Comparison of ENCODE assay signal across 9 cellular contexts in the genomic region with DNA sequence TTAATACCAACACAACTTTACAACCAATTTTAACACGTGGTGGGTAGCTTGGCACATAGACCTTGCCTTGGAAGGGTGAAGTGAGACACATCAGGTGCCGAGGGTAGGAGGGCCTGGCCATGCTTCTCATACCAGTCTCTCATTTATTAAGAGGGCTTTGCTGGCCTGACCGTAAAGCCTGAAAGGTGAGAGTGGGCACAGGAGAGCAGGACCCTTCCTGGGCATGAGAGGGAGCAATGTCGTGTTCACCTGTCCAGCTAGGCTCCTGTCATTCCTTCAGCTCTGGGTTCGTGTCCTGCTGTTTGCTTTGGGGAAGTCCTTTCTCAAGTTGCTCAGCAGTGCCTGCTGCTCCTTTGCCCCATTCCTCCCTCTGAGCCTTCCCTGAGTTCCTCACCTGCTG.
"Had no signal": no experiment of that assay in that cellular context is flagged by ENCODE, and none has a peak within 500 bp of the region (broad histone marks: within the 10 kb centered on the region; RNA-seq: fewer than 3 reads in every experiment).

No MANE protein-coding gene starts in this region.

- H3K36me3 Mint-ChIP-seq: IgD-negative memory B cell had no signal

- H3K27ac Mint-ChIP-seq: HFFc6 had no signal

- H3K4me1 ChIP-seq: HAP-1 had no signal

- H3K9me3 ChIP-seq: HAP-1 had no signal

- H3K27ac ChIP-seq: GM23248, HL-60 had no signal

- DNase-seq: GM23248, GOT3, H7, HFFc6 had no signal

- ATAC-seq: HCT116, HepG2 had no signal

- H3K4me3 ChIP-seq: GM23248, HAP-1 had no signal

- H3K36me3 ChIP-seq: HAP-1 had no signal

- H3K9me3 Mint-ChIP-seq: HFFc6 had no signal

- H3K4me3 Mint-ChIP-seq: HFFc6, IgD-negative memory B cell had no signal

- H3K27me3 Mint-ChIP-seq: IgD-negative memory B cell had no signal
